18 cellular contexts compared by ENCODE assay signal in the genomic region with DNA sequence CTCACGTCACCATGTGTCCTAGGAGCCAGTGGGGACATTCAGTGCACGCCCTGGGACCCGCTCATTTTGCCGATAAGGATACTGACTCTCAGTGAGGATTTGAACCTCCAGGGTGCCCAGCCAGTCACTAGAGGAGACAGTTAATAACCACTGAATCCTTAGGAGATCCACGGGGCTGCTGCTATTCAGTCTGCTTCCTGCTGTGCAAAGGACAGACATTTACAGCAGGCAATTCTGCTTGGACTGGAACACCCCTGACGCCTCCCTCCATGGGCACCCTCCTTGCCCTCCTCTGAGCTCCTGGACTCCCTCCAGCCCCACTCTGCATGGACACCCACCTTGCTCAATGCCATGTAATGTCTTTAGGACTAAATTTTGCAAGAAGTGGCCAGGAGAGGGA.
DNase-seq lines count a peak whose midpoint lies in the region; TF ChIP-seq lines count a peak whose summit lies in the region.
"Had no signal": no experiment of that assay in that cellular context is flagged by ENCODE, and none has a peak within 500 bp of the region (broad histone marks: within the 10 kb centered on the region; RNA-seq: fewer than 3 reads in every experiment).

No MANE protein-coding gene starts in this region.

- no peak overlapping the region for H3K27ac Mint-ChIP-seq in osteocyte (ENCODE audit: unreplicated experiment)
- H3K27ac Mint-ChIP-seq: CD8-positive, alpha-beta memory T cell; GM23338; HFFc6 had no signal

- H3K27me3 ChIP-seq in H7 (ENCODE audit: control insufficient read depth, insufficient read depth, low read length) = no peaks in the 10 kb centered on the region
- H3K27me3 ChIP-seq in esophagus muscularis mucosa = no peaks in the 10 kb centered on the region

- H3K9me3 ChIP-seq in esophagus muscularis mucosa = no peaks in the 10 kb centered on the region
- H3K9me3 ChIP-seq: A549, Caco-2, HAP-1 had no signal

- H3K27me3 Mint-ChIP-seq in osteocyte (ENCODE audit: unreplicated experiment) = no peaks in the 10 kb centered on the region

- H3K4me3 ChIP-seq in H7 (ENCODE audit: insufficient read depth, low read depth, low read length) (no peak overlapping the region), esophagus muscularis mucosa (no peak overlapping the region)
- H3K4me3 ChIP-seq: A549, GM23338, HAP-1, K562 had no signal

- H3K4me3 Mint-ChIP-seq in osteocyte (ENCODE audit: unreplicated experiment) = no peak overlapping the region
- H3K4me3 Mint-ChIP-seq: CD8-positive, alpha-beta memory T cell; GM23338; HFFc6 had no signal

- H3K4me1 ChIP-seq in esophagus muscularis mucosa = no peaks in the 10 kb centered on the region
- H3K4me1 ChIP-seq: A549, Caco-2, HAP-1 had no signal

- no peak for TF ChIP-seq POLR2A in esophagus muscularis mucosa (IDR thresholded peaks at IDR 0.05; ENCODE audit: low read depth)

- H3K36me3 Mint-ChIP-seq in osteocyte (ENCODE audit: unreplicated experiment) = no peaks in the 10 kb centered on the region
- H3K36me3 Mint-ChIP-seq: CD8-positive, alpha-beta memory T cell had no signal

- no peak for TF ChIP-seq EP300 in esophagus muscularis mucosa (IDR thresholded peaks at IDR 0.05)

- H3K27ac ChIP-seq in esophagus muscularis mucosa (replicated peaks in 1 of 4) = no peak overlapping the region
- H3K27ac ChIP-seq: A549, HL-60 had no signal

- 96% methylated on average over 5 of the region's 6 CpGs for WGBS in esophagus muscularis mucosa

- DNase-seq in GM10266 (ENCODE audit: extremely low spot score) (peak; percentile 4), H7 (peak; percentile 8), esophagus muscularis mucosa (ENCODE audit: extremely low spot score) (peak; percentile 55), osteocyte (ENCODE audit: extremely low spot score, unreplicated experiment) (peak; percentile 76), NCI-H187 (lab: John Stamatoyannopoulos, UW) (no peak), iPS-NIHi11 (ENCODE audit: low spot score) (no peak), HPDE6-E6E7 (ENCODE audit: extremely low spot score) (no peak)
- DNase-seq in stimulated activated CD4-positive, alpha-beta T cell treated with anti-CD3 and anti-CD28 coated beads, Interleukin-12 subunit alpha, Interleukin-12 subunit beta, amount 100 ng/mL, for 4 hours = no peak
- DNase-seq: Caco-2; CD8-positive, alpha-beta memory T cell; DND-41; GDM1; HFFc6 had no signal

- H3K36me3 ChIP-seq in H7 (replicated peaks; ENCODE audit: control insufficient read depth, insufficient read depth, low read length) (no peaks in the 10 kb centered on the region), esophagus muscularis mucosa (no peaks in the 10 kb centered on the region)
- H3K36me3 ChIP-seq: HAP-1 had no signal

- H3K4me1 Mint-ChIP-seq in osteocyte (ENCODE audit: unreplicated experiment) = no peaks in the 10 kb centered on the region
- H3K4me1 Mint-ChIP-seq: CD8-positive, alpha-beta memory T cell; GM23338 had no signal

- no peaks in the 10 kb centered on the region for H3K9me3 Mint-ChIP-seq in osteocyte (ENCODE audit: unreplicated experiment)
- H3K9me3 Mint-ChIP-seq: CD8-positive, alpha-beta memory T cell had no signal

- no peak for TF ChIP-seq CTCF in GM10266 (IDR thresholded peaks at IDR 0.05; ENCODE audit: control insufficient read depth, insufficient read depth, low read depth, missing control alignments)
- TF ChIP-seq CTCF in esophagus muscularis mucosa (IDR thresholded peaks at IDR 0.05) = no peak
- no peak for TF ChIP-seq CTCF in osteocyte (IDR thresholded peaks at IDR 0.05)

- intact Hi-C loops in esophagus muscularis mucosa (cut with DNase I) = no loop called here

Comparison
In these comparisons a context has a peak if more than half of its experiments do, and no peak if none do; other contexts are left out.
1. DNase-seq: peak in GM10266 (single experiment), H7 (single experiment), esophagus muscularis mucosa (single experiment) and osteocyte (single experiment); none in NCI-H187 (0 of 2), iPS-NIHi11 (single experiment), stimulated activated CD4-positive, alpha-beta T cell treated with anti-CD3 and anti-CD28 coated beads, Interleukin-12 subunit alpha, Interleukin-12 subunit beta, amount 100 ng/mL, for 4 hours (single experiment) and HPDE6-E6E7 (single experiment).